ENCODE assay signal across 8 cellular contexts in the genomic region with DNA sequence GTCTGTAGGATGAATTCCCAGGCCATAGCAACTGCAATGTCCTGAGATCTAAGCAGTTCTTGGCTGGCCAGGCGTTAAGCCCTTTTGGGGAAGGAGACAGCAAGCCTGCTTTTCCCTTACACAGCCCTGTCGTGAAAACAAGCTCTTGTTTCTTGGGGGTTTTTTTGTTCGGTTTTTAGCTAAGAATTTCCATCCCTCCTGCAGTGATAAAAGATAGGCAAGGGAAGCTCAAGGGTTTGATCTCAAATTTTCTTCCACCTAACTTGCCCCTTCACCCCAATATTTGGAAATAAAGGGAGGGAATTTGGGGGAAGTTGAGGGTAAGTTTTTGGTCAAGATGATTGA. TPM values are rescaled to one million over a fixed set of nuclear protein-coding genes. Genes with fewer than 3 reads are reported as not detected.
DNase-seq lines count a peak whose midpoint lies in the region; ATAC-seq and TF ChIP-seq lines count a peak whose summit lies in the region.

No MANE protein-coding gene starts in this region.

- DNase-seq in heart left ventricle (no peak), left cardiac atrium (no peak), brain microvascular endothelial cell (no peak), lower lobe of right lung (no peak), upper lobe of right lung (no peak), putamen (ENCODE audit: low spot score) (no peak)
- no peak for DNase-seq in activated CD8-positive, alpha-beta memory T cell treated with anti-CD3 and anti-CD28 coated beads, Interleukin-2, amount 50 U/mL, for 4 hours

- in situ Hi-C loops in brain microvascular endothelial cell (cut with HindIII; ENCODE audit: low pct_ligation_motif_present, low sequenced_read_pairs): loop anchor here (10.0 kb wide), 1 partner anchor 213 kb away; no protein-coding TSS in a partner anchor

- TF ChIP-seq CTCF in heart left ventricle (IDR thresholded peaks at IDR 0.05) (no peak), brain microvascular endothelial cell (IDR thresholded peaks at IDR 0.05; ENCODE audit: low read depth, low read length, missing control alignments) (no peak), lower lobe of right lung (IDR thresholded peaks at IDR 0.05) (no peak), upper lobe of right lung (IDR thresholded peaks at IDR 0.05) (no peak)

- H3K4me1 ChIP-seq in heart left ventricle (peaks cover 0 to 12% (median 3%) of the 10 kb centered on the region in 12 donors), lower lobe of right lung (peaks cover 17% of the 10 kb centered on the region), upper lobe of right lung (peaks cover 5% of the 10 kb centered on the region)

- H3K36me3 ChIP-seq in heart left ventricle (no peaks in the 10 kb centered on the region), brain microvascular endothelial cell (replicated peaks) (no peaks in the 10 kb centered on the region), lower lobe of right lung (no peaks in the 10 kb centered on the region), upper lobe of right lung (no peaks in the 10 kb centered on the region)

- H3K4me3 ChIP-seq in heart left ventricle (peak overlapping the region; percentile 60 to 79 (median 74)), brain microvascular endothelial cell (ENCODE audit: low read depth, low read length) (peak overlapping the region; percentile 76), lower lobe of right lung (peak overlapping the region; percentile 66), upper lobe of right lung (peak overlapping the region; percentile 73)

- H3K27me3 ChIP-seq in heart left ventricle (peaks cover 0 to 28% (median 13%) of the 10 kb centered on the region in 9 donors), brain microvascular endothelial cell (replicated peaks) (no peaks in the 10 kb centered on the region), lower lobe of right lung (ENCODE audit: low read depth) (peaks cover 15% of the 10 kb centered on the region), upper lobe of right lung (no peaks in the 10 kb centered on the region)

- intact Hi-C loops in heart left ventricle (cut with DNase I) (loop anchor here in 9 of 10 donors (2.0 to 10.0 kb wide), 7 partner anchors 61 to 461 kb away; no protein-coding TSS in a partner anchor), left cardiac atrium (cut with DNase I) (loop anchor here (5.0 kb wide), 2 partner anchors 56 to 211 kb away; no protein-coding TSS in a partner anchor), lower lobe of right lung (cut with DNase I) (no loop called here), upper lobe of right lung (cut with DNase I) (no loop called here)

- H3K27ac ChIP-seq in heart left ventricle (peak overlapping the region in 2 of 12 donors; percentile 62 to 87), brain microvascular endothelial cell (no peak overlapping the region), lower lobe of right lung (no peak overlapping the region), upper lobe of right lung (no peak overlapping the region)

- no peak for TF ChIP-seq POLR2A in heart left ventricle (IDR thresholded peaks at IDR 0.05)

- 33 to 56% (median 37%) methylated on average over 3 of the region's 3 CpGs for WGBS in heart left ventricle, 4 donors

- H3K9me3 ChIP-seq in heart left ventricle (no peaks in the 10 kb centered on the region), lower lobe of right lung (no peaks in the 10 kb centered on the region), upper lobe of right lung (no peaks in the 10 kb centered on the region)

- no peak for ATAC-seq in heart left ventricle
- ATAC-seq in left cardiac atrium: no peak
- no peak for ATAC-seq in lower lobe of right lung
- no peak for ATAC-seq in upper lobe of right lung
- ATAC-seq in HG03460 (IDR thresholded peaks at IDR 0.05; ENCODE audit: unreplicated experiment): no peak

RNA-seq across cellular contexts. Expression of a gene that starts 1.5 kb away (rescaled TPM):
- total RNA-seq in heart left ventricle (10 to 100 TPM in 3 of 9 donors, 1 to 10 TPM in 6; 3.7 to 18.1 (median 6.0) TPM), left cardiac atrium (10 to 100 TPM; 12.1 to 24.4 TPM), lower lobe of right lung (21.7 TPM), upper lobe of right lung (28.9 TPM)
- 1 to 10 TPM; 2.7 to 5.4 TPM for polyA plus RNA-seq in heart left ventricle

Comparison
In these comparisons a context has a peak if more than half of its experiments do, and no peak if none do; other contexts are left out.
1. intact Hi-C loops: an anchor here in heart left ventricle (2.0 to 10.0 kb wide) and left cardiac atrium (5.0 kb wide); none called in lower lobe of right lung and upper lobe of right lung.